Comparison of ENCODE assay signal across 10 cellular contexts in genomic region chr21:34075760-34076159, GRCh38. TPM values are rescaled to one million over a fixed set of nuclear protein-coding genes. Genes with fewer than 3 reads are reported as not detected.
DNase-seq lines count a peak whose midpoint lies in the region; ATAC-seq and TF ChIP-seq lines count a peak whose summit lies in the region.
"Had no signal": no experiment of that assay in that cellular context is flagged by ENCODE, and none has a peak within 500 bp of the region (broad histone marks: within the 10 kb centered on the region; RNA-seq: fewer than 3 reads in every experiment).

No MANE protein-coding gene starts in this region.

- H2AK5ac ChIP-seq in neuronal stem cell (ENCODE audit: low read depth, low read length), result no peak overlapping the region

- H4K91ac ChIP-seq in neuronal stem cell (ENCODE audit: low read depth, low read length, poor library complexity), result no peak overlapping the region

- no peak for ATAC-seq in GM19328 (IDR thresholded peaks at IDR 0.05; ENCODE audit: unreplicated experiment)

- H3K4me3 ChIP-seq in CD8-positive, alpha-beta memory T cell (ENCODE audit: low read length), result peak overlapping the region; percentile 61
- H3K4me3 ChIP-seq in MG63, result peak overlapping the region; percentile 72
- peak overlapping the region; percentile 59 for H3K4me3 ChIP-seq in colonic mucosa
- H3K4me3 ChIP-seq in neuronal stem cell (ENCODE audit: low read length in 2 of 2), result no peak overlapping the region

- intact Hi-C loops in colonic mucosa (cut with DNase I), result loop anchor here (10.0 kb wide), 1 partner anchor 131 kb away; no protein-coding TSS in a partner anchor

- TF ChIP-seq CTCF in colonic mucosa (IDR thresholded peaks at IDR 0.05) (no peak), GM10266 (IDR thresholded peaks at IDR 0.05; ENCODE audit: control insufficient read depth, insufficient read depth, low read depth, missing control alignments) (no peak)

- peak overlapping the region; percentile 51 for H3K4me2 ChIP-seq in neuronal stem cell (ENCODE audit: insufficient read depth, low read length, poor library complexity, severe bottlenecking)

- H2BK120ac ChIP-seq in neuronal stem cell (ENCODE audit: low read depth, low read length), result no peak overlapping the region

- DNase-seq in CD8-positive, alpha-beta memory T cell, result no peak
- DNase-seq in MG63 (no peak), colonic mucosa (no peak), neuronal stem cell (ENCODE audit: low spot score) (no peak), ACHN (no peak), GM10266 (ENCODE audit: extremely low spot score) (no peak), DMS153 (lab: John Stamatoyannopoulos, UW) (no peak)
- DNase-seq: activated CD8-positive, alpha-beta memory T cell treated with anti-CD3 and anti-CD28 coated beads, Interleukin-2, amount 50 U/mL, for 48 hours; NCI-H2227 treated with DMSO at 0.1 percent for 48 hours had no signal

- H3K9me3 Mint-ChIP-seq in CD8-positive, alpha-beta memory T cell, result peaks cover 0 to 1% (median 0%) of the 10 kb centered on the region in 5 donors

- H3K9me3 ChIP-seq in CD8-positive, alpha-beta memory T cell (ENCODE audit: low read length), result no peaks in the 10 kb centered on the region
- H3K9me3 ChIP-seq in MG63 (no peaks in the 10 kb centered on the region), colonic mucosa (no peaks in the 10 kb centered on the region), neuronal stem cell (replicated peaks in 1 of 2; ENCODE audit: control insufficient read depth in 2 of 2, insufficient read depth in 1 of 2, low read depth in 1 of 2, low read length in 2 of 2) (no peaks in the 10 kb centered on the region)

- peak overlapping the region; percentile 8 for H3K27ac ChIP-seq in CD8-positive, alpha-beta memory T cell (ENCODE audit: low read depth, low read length)
- H3K27ac ChIP-seq in colonic mucosa, result no peak overlapping the region
- H3K27ac ChIP-seq in neuronal stem cell (replicated peaks; ENCODE audit: low read length), result no peak overlapping the region

- no peak overlapping the region for H3K4ac ChIP-seq in neuronal stem cell (ENCODE audit: low read length)

- no peaks in the 10 kb centered on the region for H3K36me3 ChIP-seq in CD8-positive, alpha-beta memory T cell (ENCODE audit: insufficient read depth, low read length)
- H3K36me3 ChIP-seq in MG63 (peaks cover 40% of the 10 kb centered on the region), colonic mucosa (no peaks in the 10 kb centered on the region), neuronal stem cell (replicated peaks in 1 of 2; ENCODE audit: control insufficient read depth in 2 of 2, insufficient read depth in 2 of 2, low read length in 2 of 2) (peaks cover 5 to 51% of the 10 kb centered on the region in 2 donors)

- H3K79me1 ChIP-seq in neuronal stem cell (ENCODE audit: low read depth, low read length), result peaks cover 1% of the 10 kb centered on the region

- H2BK5ac ChIP-seq in neuronal stem cell (ENCODE audit: low read length), result no peak overlapping the region

- no peak overlapping the region for H2BK12ac ChIP-seq in neuronal stem cell (ENCODE audit: low read length)

- peaks cover 6 to 72% (median 67%) of the 10 kb centered on the region in 3 donors for H3K4me1 Mint-ChIP-seq in CD8-positive, alpha-beta memory T cell

- H3K4me3 Mint-ChIP-seq in CD8-positive, alpha-beta memory T cell, result peak overlapping the region; percentile 67 to 97 (median 94)

- POLR2A ChIA-PET in CD8-positive, alpha-beta memory T cell (lab: Charles Lee), result interaction anchor here (4.1 kb wide), 1 partner anchor 127 kb away, joined by 30 read pairs; no protein-coding TSS in a partner anchor

- peaks cover 60% of the 10 kb centered on the region for H3K4me1 ChIP-seq in CD8-positive, alpha-beta memory T cell (ENCODE audit: insufficient read depth, low read length)
- H3K4me1 ChIP-seq in colonic mucosa, result peaks cover 11% of the 10 kb centered on the region
- peaks cover 14 to 18% of the 10 kb centered on the region in 2 donors for H3K4me1 ChIP-seq in neuronal stem cell (ENCODE audit: control insufficient read depth in 2 of 2, insufficient read depth in 1 of 2, low read depth in 1 of 2, low read length in 2 of 2)

- no CpG with 5 or more reads among the region's 7 CpGs for WGBS in neuronal stem cell (ENCODE audit: extremely low coverage in 2 of 2, insufficient read length in 2 of 2, insufficient replicate concordance in 1 of 2), 2 donors

- in situ Hi-C loops in ACHN (cut with HindIII; ENCODE audit: low pct_ligation_motif_present, low pct_unique_long_range_greater_than_20kb, low sequenced_read_pairs), result no loop called here

- peak overlapping the region in 1 of 2 donors; percentile 4 for H3K9ac ChIP-seq in colonic mucosa (ENCODE audit: low read depth in 2 of 2, low read length in 2 of 2)
- no peak overlapping the region for H3K9ac ChIP-seq in neuronal stem cell (ENCODE audit: low read depth, low read length, poor library complexity)

- no peaks in the 10 kb centered on the region for H3K27me3 ChIP-seq in CD8-positive, alpha-beta memory T cell (ENCODE audit: insufficient read depth, low read length, poor library complexity, severe bottlenecking)
- H3K27me3 ChIP-seq in MG63 (no peaks in the 10 kb centered on the region), colonic mucosa (no peaks in the 10 kb centered on the region), neuronal stem cell (ENCODE audit: control insufficient read depth in 3 of 3, insufficient read depth in 3 of 3, low read depth in 1 of 3, low read length in 3 of 3) (no peaks in the 10 kb centered on the region)

- H3K36me3 Mint-ChIP-seq in CD8-positive, alpha-beta memory T cell, result peaks cover 0 to 38% (median 3%) of the 10 kb centered on the region in 3 donors

- H3K23ac ChIP-seq in neuronal stem cell (ENCODE audit: low read depth, low read length, poor library complexity), result no peak overlapping the region

- CTCF ChIA-PET in CD8-positive, alpha-beta memory T cell (lab: Charles Lee), result interaction anchor here (1.6 to 6.5 kb wide), 4 partner anchors 11 to 272 kb away, joined by 4 to 43 read pairs (median 7); no protein-coding TSS in a partner anchor

- H3K27me3 Mint-ChIP-seq in CD8-positive, alpha-beta memory T cell, result peaks cover 0 to 5% of the 10 kb centered on the region in 2 donors

- H2BK15ac ChIP-seq in neuronal stem cell (ENCODE audit: low read length), result no peak overlapping the region

- peak overlapping the region in 6 of 8 donors; percentile 11 to 97 (median 61) for H3K27ac Mint-ChIP-seq in CD8-positive, alpha-beta memory T cell

- no peak overlapping the region for H2AFZ ChIP-seq in neuronal stem cell (ENCODE audit: low read length)

- no peak overlapping the region for H3K14ac ChIP-seq in neuronal stem cell (ENCODE audit: low read length)

- H3K18ac ChIP-seq in neuronal stem cell (ENCODE audit: low read length), result no peak overlapping the region

- no peak overlapping the region for H4K8ac ChIP-seq in neuronal stem cell (ENCODE audit: low read depth, low read length)

RNA-seq across cellular contexts. Expression of gene MRPS6, which starts 2.4 kb away (rescaled TPM):
- 100 to 1,000 TPM; 134 to 136 TPM for total RNA-seq in CD8-positive, alpha-beta memory T cell
- 163 TPM for polyA plus RNA-seq in CD8-positive, alpha-beta memory T cell
- 32.1 and 46.4 TPM in 2 replicates for total RNA-seq in MG63 (2014; rRNA removed; shearing (Covaris generic); ENCODE audit: low replicate concordance)
- 10 to 100 TPM; 66.6 to 76.9 TPM for total RNA-seq in colonic mucosa
- 357 TPM for polyA plus RNA-seq in neuronal stem cell (2013, experiment 1 of 2)
- 340 TPM for polyA plus RNA-seq in neuronal stem cell (2013, experiment 2 of 2)

RNA-seq across cellular contexts. Expression of gene SLC5A3, which starts 2.4 kb away (rescaled TPM):
- 10 to 100 TPM; 23.2 to 23.8 TPM for total RNA-seq in CD8-positive, alpha-beta memory T cell
- 1.4 TPM for polyA plus RNA-seq in CD8-positive, alpha-beta memory T cell
- total RNA-seq in MG63 (2014; rRNA removed; shearing (Covaris generic); ENCODE audit: low replicate concordance), result 14.0 and 24.3 TPM in 2 replicates
- 10 to 100 TPM; 20.1 to 28.6 TPM for total RNA-seq in colonic mucosa
- polyA plus RNA-seq in neuronal stem cell (2013, experiment 1 of 2), result 15.1 TPM
- polyA plus RNA-seq in neuronal stem cell (2013, experiment 2 of 2), result 15.5 TPM

Comparison
In these comparisons a context has a peak if more than half of its experiments do, and no peak if none do; other contexts are left out.
1. H3K4me3 ChIP-seq: peak in CD8-positive, alpha-beta memory T cell (single experiment), MG63 (single experiment) and colonic mucosa (single experiment); none in neuronal stem cell (0 of 2).